Comparison of ENCODE assay signal across 13 cellular contexts in the genomic region with DNA sequence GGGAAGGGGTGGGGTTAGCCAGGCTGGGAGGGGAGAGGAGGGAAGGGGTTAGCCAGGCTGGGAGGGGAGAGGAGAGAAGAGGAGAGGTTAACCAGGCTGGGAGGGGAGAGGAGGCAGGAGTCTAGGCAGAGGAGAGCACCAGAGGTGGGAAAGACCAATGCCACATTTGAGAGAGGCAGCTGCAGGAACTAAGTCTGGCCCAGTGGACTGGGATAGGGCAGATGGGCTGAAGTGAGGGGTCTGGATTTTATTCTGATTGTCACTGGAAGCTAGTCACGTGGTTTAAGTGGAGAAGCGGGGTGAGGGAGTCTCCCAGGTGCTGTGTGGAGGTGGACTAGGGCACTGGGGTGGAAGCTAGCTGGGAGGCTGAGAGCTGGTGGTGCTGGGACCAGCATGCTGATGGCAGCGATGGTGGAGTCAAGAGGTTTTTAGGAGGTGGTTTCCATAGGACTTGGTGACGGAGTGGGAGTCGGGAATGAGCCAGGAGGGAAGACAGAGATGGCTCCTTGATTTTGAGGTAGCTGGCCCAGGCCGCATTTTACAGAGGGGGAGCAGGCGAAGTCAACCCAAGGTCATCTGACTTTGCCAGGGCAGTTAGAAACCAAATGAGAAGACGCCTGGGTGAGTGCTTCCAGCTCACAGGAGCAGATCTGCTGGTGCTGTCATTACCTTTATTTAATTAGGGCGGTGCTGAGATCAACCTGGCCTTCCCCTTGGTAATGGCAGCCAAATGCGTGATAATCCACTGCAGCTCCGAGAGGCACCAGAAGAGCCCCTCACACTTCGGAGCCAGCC. TPM values are rescaled to one million over a fixed set of nuclear protein-coding genes. Genes with fewer than 3 reads are reported as not detected.
"Had no signal": no experiment of that assay in that cellular context is flagged by ENCODE, and none has a peak within 500 bp of the region (broad histone marks: within the 10 kb centered on the region; RNA-seq: fewer than 3 reads in every experiment).

No MANE protein-coding gene starts in this region.

- H3K27ac ChIP-seq: brain microvascular endothelial cell, ovary, tibial nerve had no signal

- H3K4me3 Mint-ChIP-seq: activated naive CD8-positive, alpha-beta T cell; nephron had no signal

- DNase-seq: activated CD4-positive, alpha-beta T cell treated with anti-CD3 and anti-CD28 coated beads for 4 hours; brain microvascular endothelial cell; cerebellar nuclear complex; mammary epithelial cell; stimulated activated CD4-positive, alpha-beta T cell treated with anti-CD3 and anti-CD28 coated beads, Interleukin-15, amount 100 ng/mL, for 24 hours; stimulated activated CD4-positive, alpha-beta T cell treated with anti-CD3 and anti-CD28 coated beads, Interleukin-4, amount 100 ng/mL, for 24 hours; T1000 had no signal

- H3K9me3 Mint-ChIP-seq: nephron had no signal

- H3K9me3 ChIP-seq: ovary, tibial nerve had no signal

- H3K36me3 ChIP-seq: brain microvascular endothelial cell, ovary, tibial nerve had no signal

- H3K27ac Mint-ChIP-seq: activated naive CD8-positive, alpha-beta T cell had no signal

- H3K4me3 ChIP-seq: ovary, tibial nerve had no signal

- H3K27me3 Mint-ChIP-seq: activated naive CD8-positive, alpha-beta T cell had no signal

- H3K4me1 ChIP-seq: tibial nerve had no signal

- H3K36me3 Mint-ChIP-seq: activated naive CD8-positive, alpha-beta T cell had no signal

- H3K4me1 Mint-ChIP-seq: nephron had no signal

- H3K27me3 ChIP-seq: brain microvascular endothelial cell, ovary, tibial nerve had no signal

RNA-seq across cellular contexts. Expression of gene DISP3, which starts 42.8 kb away (rescaled TPM):
- total RNA-seq: skeletal muscle tissue had no signal
- polyA plus RNA-seq: esophagus had no signal
